18 cellular contexts compared by ENCODE assay signal in genomic region chr10:108249940-108250339, GRCh38.
DNase-seq lines count a peak whose midpoint lies in the region; ATAC-seq and TF ChIP-seq lines count a peak whose summit lies in the region.
"Had no signal": no experiment of that assay in that cellular context is flagged by ENCODE, and none has a peak within 500 bp of the region (broad histone marks: within the 10 kb centered on the region; RNA-seq: fewer than 3 reads in every experiment).

No MANE protein-coding gene starts in this region.

- no peaks in the 10 kb centered on the region for H3K27me3 Mint-ChIP-seq in GM23338 (ENCODE audit: insufficient read depth, low read depth, poor library complexity)
- no peaks in the 10 kb centered on the region; the same call in 1 of the 2 replicates for H3K27me3 Mint-ChIP-seq in WTC11 (ENCODE audit: low read depth)
- H3K27me3 Mint-ChIP-seq: activated T-cell treated with anti-CD3 and anti-CD28 coated beads, Interleukin-2, amount 50 U/mL, for 24 hours; naive thymus-derived CD4-positive, alpha-beta T cell; stimulated activated naive CD8-positive, alpha-beta T cell treated with anti-CD3 and anti-CD28 coated beads, Interleukin-15, Interleukin-2, amounts not matched to agents 100 ng/mL and 50 ng/mL, for 24 hours had no signal

- no peak overlapping the region for H3K4me2 ChIP-seq in GM23338

- H3K27ac ChIP-seq in GM23338 (ENCODE audit: low read depth): no peak overlapping the region
- H3K27ac ChIP-seq: foreskin keratinocyte had no signal

- peaks cover 36% of the 10 kb centered on the region; the same call in 2 of the 3 replicates for H3K36me3 Mint-ChIP-seq in GM23338 (ENCODE audit: low read depth)
- H3K36me3 Mint-ChIP-seq in WTC11: peaks cover 51% of the 10 kb centered on the region

- H3K9me2 ChIP-seq in GM23338 (ENCODE audit: insufficient read depth): peaks cover 9% of the 10 kb centered on the region; the same call in 1 of the 2 replicates

- H3K4me3 Mint-ChIP-seq in GM23338 (no peak overlapping the region), WTC11 (no peak overlapping the region)
- H3K4me3 Mint-ChIP-seq: activated T-cell treated with anti-CD3 and anti-CD28 coated beads, Interleukin-2, amount 50 U/mL, for 24 hours; naive thymus-derived CD4-positive, alpha-beta T cell; stimulated activated naive CD8-positive, alpha-beta T cell treated with anti-CD3 and anti-CD28 coated beads, Interleukin-15, Interleukin-2, amounts not matched to agents 100 ng/mL and 50 ng/mL, for 24 hours had no signal

- H3F3A ChIP-seq in GM23338 (replicated peaks; ENCODE audit: low read depth): no peaks in the 10 kb centered on the region

- TF ChIP-seq CTCF in GM23338 (conservative IDR thresholded peaks at IDR 0.05; ENCODE audit: low read depth in 2 of 2) (peak; percentile 64 to 66), WTC11 (IDR thresholded peaks at IDR 0.05) (no peak)

- H3K4me1 Mint-ChIP-seq in GM23338 (no peaks in the 10 kb centered on the region), WTC11 (no peaks in the 10 kb centered on the region)
- H3K4me1 Mint-ChIP-seq: naive thymus-derived CD4-positive, alpha-beta T cell had no signal

- no peaks in the 10 kb centered on the region for H3K79me2 ChIP-seq in GM23338 (replicated peaks; ENCODE audit: insufficient read depth)

- H3K9me3 Mint-ChIP-seq in GM23338 (peaks cover 54% of the 10 kb centered on the region), WTC11 (peaks cover 64% of the 10 kb centered on the region)

- CTCF ChIA-PET in WTC11 (lab: Charles Lee): no interaction called here

- ATAC-seq in GM23338 (no peak), WTC11 (peak; percentile 67), HG03045 (IDR thresholded peaks at IDR 0.05; ENCODE audit: unreplicated experiment) (no peak), GM21576 (IDR thresholded peaks at IDR 0.05; ENCODE audit: unreplicated experiment) (no peak)
- ATAC-seq: foreskin keratinocyte; naive thymus-derived CD4-positive, alpha-beta T cell had no signal

- H4K20me1 ChIP-seq in GM23338 (replicated peaks; ENCODE audit: insufficient read depth): no peaks in the 10 kb centered on the region

- no peaks in the 10 kb centered on the region for H3K27me3 ChIP-seq in GM23338 (ENCODE audit: insufficient read depth)
- H3K27me3 ChIP-seq: foreskin keratinocyte had no signal

- H3K27ac Mint-ChIP-seq in GM23338 (no peak overlapping the region), WTC11 (no peak overlapping the region)
- H3K27ac Mint-ChIP-seq: activated T-cell treated with anti-CD3 and anti-CD28 coated beads, Interleukin-2, amount 50 U/mL, for 24 hours; naive thymus-derived CD4-positive, alpha-beta T cell; stimulated activated naive CD8-positive, alpha-beta T cell treated with anti-CD3 and anti-CD28 coated beads, Interleukin-15, Interleukin-2, amounts not matched to agents 100 ng/mL and 50 ng/mL, for 24 hours had no signal

- no peaks in the 10 kb centered on the region for H3K4me1 ChIP-seq in GM23338 (ENCODE audit: insufficient read depth)
- H3K4me1 ChIP-seq: foreskin keratinocyte had no signal

- H3K4me3 ChIP-seq in GM23338: no peak overlapping the region
- H3K4me3 ChIP-seq: lung had no signal

- DNase-seq in DMS53 (lab: John Stamatoyannopoulos, UW): peak; percentile 59
- peak; percentile 16 for DNase-seq in GM23338 (ENCODE audit: low spot score)
- peak; percentile 0 for DNase-seq in MV-4-11 (lab: John Stamatoyannopoulos, UW)
- DNase-seq in WTC11 (ENCODE audit: low spot score): peak; percentile 14
- no peak for DNase-seq in DMS79 (lab: John Stamatoyannopoulos, UW)
- DNase-seq in DMS153 (lab: John Stamatoyannopoulos, UW): no peak
- DNase-seq: activated T-cell treated with anti-CD3 and anti-CD28 coated beads, Interleukin-2, amount 50 U/mL, for 24 hours; cerebellar nuclear complex; DND-41; foreskin keratinocyte; naive thymus-derived CD4-positive, alpha-beta T cell; NCI-H1417 treated with DMSO at 0.1 percent for 48 hours; NCI-H510A treated with DMSO at 0.1 percent for 48 hours; T-helper 9 cell had no signal

- no peak overlapping the region for H2AFZ ChIP-seq in GM23338

- H3K36me3 ChIP-seq in GM23338 (ENCODE audit: insufficient read depth): peaks cover 21% of the 10 kb centered on the region

- POLR2A ChIA-PET in WTC11 (lab: Charles Lee): no interaction called here

TF ChIP-seq in GM23338, 12 proteins besides CTCF, POLR2A, EP300 and RAD21:
- no peak for TF ChIP-seq NANOG (IDR thresholded peaks at IDR 0.05; ENCODE audit: borderline replicate concordance)
- TF ChIP-seq ETS1 (IDR thresholded peaks at IDR 0.05): no peak
- TF ChIP-seq, protein P1, sequence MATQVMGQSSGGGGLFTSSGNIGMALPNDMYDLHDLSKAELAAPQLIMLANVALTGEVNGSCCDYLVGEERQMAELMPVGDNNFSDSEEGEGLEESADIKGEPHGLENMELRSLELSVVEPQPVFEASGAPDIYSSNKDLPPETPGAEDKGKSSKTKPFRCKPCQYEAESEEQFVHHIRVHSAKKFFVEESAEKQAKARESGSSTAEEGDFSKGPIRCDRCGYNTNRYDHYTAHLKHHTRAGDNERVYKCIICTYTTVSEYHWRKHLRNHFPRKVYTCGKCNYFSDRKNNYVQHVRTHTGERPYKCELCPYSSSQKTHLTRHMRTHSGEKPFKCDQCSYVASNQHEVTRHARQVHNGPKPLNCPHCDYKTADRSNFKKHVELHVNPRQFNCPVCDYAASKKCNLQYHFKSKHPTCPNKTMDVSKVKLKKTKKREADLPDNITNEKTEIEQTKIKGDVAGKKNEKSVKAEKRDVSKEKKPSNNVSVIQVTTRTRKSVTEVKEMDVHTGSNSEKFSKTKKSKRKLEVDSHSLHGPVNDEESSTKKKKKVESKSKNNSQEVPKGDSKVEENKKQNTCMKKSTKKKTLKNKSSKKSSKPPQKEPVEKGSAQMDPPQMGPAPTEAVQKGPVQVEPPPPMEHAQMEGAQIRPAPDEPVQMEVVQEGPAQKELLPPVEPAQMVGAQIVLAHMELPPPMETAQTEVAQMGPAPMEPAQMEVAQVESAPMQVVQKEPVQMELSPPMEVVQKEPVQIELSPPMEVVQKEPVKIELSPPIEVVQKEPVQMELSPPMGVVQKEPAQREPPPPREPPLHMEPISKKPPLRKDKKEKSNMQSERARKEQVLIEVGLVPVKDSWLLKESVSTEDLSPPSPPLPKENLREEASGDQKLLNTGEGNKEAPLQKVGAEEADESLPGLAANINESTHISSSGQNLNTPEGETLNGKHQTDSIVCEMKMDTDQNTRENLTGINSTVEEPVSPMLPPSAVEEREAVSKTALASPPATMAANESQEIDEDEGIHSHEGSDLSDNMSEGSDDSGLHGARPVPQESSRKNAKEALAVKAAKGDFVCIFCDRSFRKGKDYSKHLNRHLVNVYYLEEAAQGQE (IDR thresholded peaks at IDR 0.05; ENCODE audit: unreplicated experiment): no peak
- no peak for TF ChIP-seq POLR2AphosphoS5 (IDR thresholded peaks at IDR 0.05; ENCODE audit: low read depth)
TF ChIP-seq in GM23338: peak in this region for 0.

TF ChIP-seq in WTC11, 78 proteins besides CTCF, POLR2A, EP300 and RAD21:
- no peak for TF ChIP-seq JUN (CRISPR knock-in tag; IDR thresholded peaks at IDR 0.05)

Comparison
In these comparisons a context has a peak if more than half of its experiments do, and no peak if none do; other contexts are left out.
1. DNase-seq: peak in DMS53 (single experiment), GM23338 (single experiment), MV-4-11 (single experiment) and WTC11 (single experiment); none in DMS79 (single experiment) and DMS153 (single experiment).